In the genomic region with DNA sequence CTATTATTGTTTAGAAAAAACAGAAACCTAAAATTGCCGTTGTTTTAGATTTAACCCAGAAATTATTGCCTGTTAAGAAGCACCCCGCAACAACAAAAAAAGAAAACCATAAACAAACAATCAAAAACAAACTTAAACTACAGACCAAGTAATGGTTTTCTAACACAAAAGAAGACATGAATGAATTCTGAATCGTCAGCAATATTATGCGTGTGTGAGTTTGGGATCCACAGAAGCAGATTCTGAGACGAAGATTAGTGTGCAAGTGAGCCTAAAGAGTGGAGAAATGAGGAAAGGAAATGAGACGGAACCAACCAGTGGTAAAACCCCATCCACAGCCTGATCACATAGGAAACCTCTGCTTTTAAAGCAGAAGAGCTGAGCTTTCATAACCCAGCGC, we compare ENCODE assay signal across 22 cellular contexts.
DNase-seq lines count a peak whose midpoint lies in the region; ATAC-seq, FAIRE-seq and TF ChIP-seq lines count a peak whose summit lies in the region.
"Had no signal": no experiment of that assay in that cellular context is flagged by ENCODE, and none has a peak within 500 bp of the region (broad histone marks: within the 10 kb centered on the region; RNA-seq: fewer than 3 reads in every experiment).

No MANE protein-coding gene starts in this region.

- no peak overlapping the region for H3K23ac ChIP-seq in IMR-90 (ENCODE audit: low read depth, low read length)

- H3K9me3 ChIP-seq in HepG2 (ENCODE audit: low read length) (no peaks in the 10 kb centered on the region), right lobe of liver (no peaks in the 10 kb centered on the region), IMR-90 (ENCODE audit: control insufficient read depth, insufficient read depth, low read length) (no peaks in the 10 kb centered on the region), K562 (replicated peaks; ENCODE audit: control insufficient read depth, insufficient read depth, low read depth, low read length) (no peaks in the 10 kb centered on the region; the same call in 1 of the 2 replicates)
- H3K9me3 ChIP-seq: BE2C; BLaER1 treated with 17β-estradiol and CSF1 and Interleukin-3, amounts not matched to agents 10 nM and 100 nM had no signal

- POLR2A ChIA-PET in HepG2 (lab: Yijun Ruan, JAX) (no interaction called here), IMR-90 (lab: Charles Lee; ENCODE audit: unreplicated experiment) (no interaction called here), K562 (lab: Yijun Ruan, JAX) (no interaction called here)

- no peak overlapping the region for H3K4ac ChIP-seq in IMR-90 (ENCODE audit: low read depth, low read length)

- TF ChIP-seq RAD21 in HepG2 (CRISPR knock-in tag; IDR thresholded peaks at IDR 0.05) (no peak), IMR-90 (IDR thresholded peaks at IDR 0.05; ENCODE audit: low read length) (no peak), K562 (CRISPR knock-in tag; conservative IDR thresholded peaks at IDR 0.05 in 1 of 2, IDR thresholded peaks at IDR 0.05 in 1 of 2) (no peak)

- H2BK15ac ChIP-seq in IMR-90 (ENCODE audit: low read depth, low read length) = no peak overlapping the region

- TF ChIP-seq EP300 in HepG2 (IDR thresholded peaks at IDR 0.05; ENCODE audit: low read depth in 2 of 2, low read length in 2 of 2) = no peak
- no peak for TF ChIP-seq EP300 in HepG2 (CRISPR knock-in tag; IDR thresholded peaks at IDR 0.05; ENCODE audit: borderline replicate concordance)
- no peak for TF ChIP-seq EP300 in K562 (IDR thresholded peaks at IDR 0.05; ENCODE audit: low read length)

- no peaks in the 10 kb centered on the region for H3K79me1 ChIP-seq in IMR-90 (ENCODE audit: low read depth in 1 of 2, low read length in 2 of 2)

- no peaks in the 10 kb centered on the region for H3K79me2 ChIP-seq in HepG2 (ENCODE audit: insufficient read depth, low read length)
- no peaks in the 10 kb centered on the region for H3K79me2 ChIP-seq in K562 (ENCODE audit: control insufficient read depth, insufficient read depth, low read length)

- no peak for TF ChIP-seq CTCF in HepG2 (CRISPR knock-in tag; IDR thresholded peaks at IDR 0.05)
- TF ChIP-seq CTCF in right lobe of liver (IDR thresholded peaks at IDR 0.05) = no peak
- TF ChIP-seq CTCF in IMR-90 (conservative IDR thresholded peaks at IDR 0.05; ENCODE audit: low read depth, low read length) = no peak
- no peak for TF ChIP-seq CTCF in K562 (IDR thresholded peaks at IDR 0.05 in 2 of 3, conservative IDR thresholded peaks at IDR 0.05 in 1 of 3; ENCODE audit: insufficient read depth in 2 of 3, low read depth in 1 of 3, low read length in 3 of 3)

- H3K4me3 ChIP-seq in HepG2 (replicated peaks in 1 of 3; ENCODE audit: insufficient read depth in 1 of 3, low read depth in 2 of 3, low read length in 3 of 3) (no peak overlapping the region), right lobe of liver (no peak overlapping the region), IMR-90 (ENCODE audit: insufficient read depth, low read depth, low read length) (no peak overlapping the region), K562 (no peak overlapping the region)
- H3K4me3 ChIP-seq: BLaER1 treated with 17β-estradiol and CSF1 and Interleukin-3, amounts not matched to agents 10 nM and 100 nM; GM23248 had no signal

- no peak for ATAC-seq in HepG2
- no peak for ATAC-seq in right lobe of liver
- ATAC-seq in IMR-90 (ENCODE audit: low read depth) = no peak
- no peak for ATAC-seq in K562
- ATAC-seq in HG03196 (IDR thresholded peaks at IDR 0.05; ENCODE audit: unreplicated experiment) = no peak
- no peak for ATAC-seq in HG02885 (IDR thresholded peaks at IDR 0.05; ENCODE audit: poor library complexity, unreplicated experiment)
- ATAC-seq: HCT116 had no signal

- H4K20me1 ChIP-seq in HepG2 (ENCODE audit: insufficient read depth, low read length) (no peaks in the 10 kb centered on the region), IMR-90 (ENCODE audit: insufficient read depth, low read length) (no peaks in the 10 kb centered on the region), K562 (replicated peaks; ENCODE audit: control insufficient read depth, insufficient read depth, low read length) (no peaks in the 10 kb centered on the region)
- H4K20me1 ChIP-seq: BLaER1 treated with 17β-estradiol and CSF1 and Interleukin-3, amounts not matched to agents 10 nM and 100 nM had no signal

- no peak overlapping the region for H3K4me2 ChIP-seq in HepG2 (ENCODE audit: low read depth, low read length)
- no peak overlapping the region for H3K4me2 ChIP-seq in IMR-90 (ENCODE audit: low read depth, low read length)
- no peak overlapping the region for H3K4me2 ChIP-seq in K562 (ENCODE audit: insufficient read depth, low read length)
- H3K4me2 ChIP-seq: BLaER1 treated with 17β-estradiol and CSF1 and Interleukin-3, amounts not matched to agents 10 nM and 100 nM had no signal

- no peak overlapping the region for H3K14ac ChIP-seq in IMR-90 (replicated peaks; ENCODE audit: low read depth, low read length)

- no peak overlapping the region for H2BK20ac ChIP-seq in IMR-90 (ENCODE audit: low read depth, low read length)

- H2AFZ ChIP-seq in HepG2 (ENCODE audit: low read length) = no peak overlapping the region
- H2AFZ ChIP-seq in IMR-90 (replicated peaks; ENCODE audit: low read length, poor library complexity) = no peak overlapping the region
- H2AFZ ChIP-seq in K562 (ENCODE audit: low read depth, low read length) = no peak overlapping the region
- H2AFZ ChIP-seq: GM23248 had no signal

- 24% methylated on average over 7 of the region's 7 CpGs for WGBS in HepG2 (ENCODE audit: low lambda C conversion rate)
- WGBS in right lobe of liver (ENCODE audit: insufficient coverage, low coverage, low lambda C conversion rate, missing lambda C conversion rate) = 54% methylated on average over 7 of the region's 7 CpGs
- no CpG with 5 or more reads among the region's 7 CpGs for WGBS in IMR-90 (ENCODE audit: extremely low coverage in 2 of 2, insufficient read length in 1 of 2), 2 experiments
- WGBS in K562 (ENCODE audit: insufficient coverage, low coverage, missing lambda C conversion rate) = 0% methylated on average over 7 of the region's 7 CpGs

- no peaks in the 10 kb centered on the region for H3K9me1 ChIP-seq in IMR-90 (ENCODE audit: insufficient read depth, low read length)
- H3K9me1 ChIP-seq in K562 (ENCODE audit: control insufficient read depth, insufficient read depth, low read length) = no peaks in the 10 kb centered on the region

- H3K56ac ChIP-seq in IMR-90 (ENCODE audit: extremely low read depth, insufficient read depth, low read length) = no peak overlapping the region

- no peak overlapping the region for H4K91ac ChIP-seq in IMR-90 (ENCODE audit: insufficient read depth, low read depth, low read length)

- no peak overlapping the region for H2AK5ac ChIP-seq in IMR-90 (ENCODE audit: low read depth, low read length)

- in situ Hi-C loops in HepG2 (cut with HindIII; ENCODE audit: extremely low pct_ligation_motif_present, low pct_unique_long_range_greater_than_20kb) (no loop called here), IMR-90 (cut with MboI; ENCODE audit: low sequenced_read_pairs) (no loop called here), K562 (cut with MboI) (no loop called here)

- no peak overlapping the region for H2AK9ac ChIP-seq in IMR-90 (replicated peaks; ENCODE audit: low read depth, low read length, poor library complexity)

- no peak overlapping the region for H4K8ac ChIP-seq in IMR-90 (ENCODE audit: low read depth in 2 of 2, low read length in 2 of 2)

- H3K9ac ChIP-seq in HepG2 (ENCODE audit: insufficient read depth, low read depth, low read length) (no peak overlapping the region), IMR-90 (ENCODE audit: low read depth, low read length) (no peak overlapping the region), K562 (ENCODE audit: insufficient read depth in 1 of 2, low read depth in 2 of 2, low read length in 2 of 2) (no peak overlapping the region)
- H3K9ac ChIP-seq: BLaER1 treated with 17β-estradiol and CSF1 and Interleukin-3, amounts not matched to agents 10 nM and 100 nM; GM23248 had no signal

- FAIRE-seq in HepG2 (lab: Jason Lieb, UNC) (no peak), K562 (lab: Jason Lieb, UNC) (no peak)
- FAIRE-seq: A204.1, GM12891, GM18507 had no signal

- H3K27me3 ChIP-seq in HepG2 (ENCODE audit: control insufficient read depth in 1 of 2, insufficient read depth in 2 of 2, low read length in 2 of 2) (no peaks in the 10 kb centered on the region; a peak in 1 of 5 replicates), right lobe of liver (no peaks in the 10 kb centered on the region), IMR-90 (ENCODE audit: control insufficient read depth, insufficient read depth, low read length) (no peaks in the 10 kb centered on the region), K562 (ENCODE audit: control insufficient read depth in 2 of 2, insufficient read depth in 2 of 2, low read length in 2 of 2) (no peaks in the 10 kb centered on the region)
- H3K27me3 ChIP-seq: BE2C; BLaER1 treated with 17β-estradiol and CSF1 and Interleukin-3, amounts not matched to agents 10 nM and 100 nM had no signal

- no peak overlapping the region for H2BK5ac ChIP-seq in IMR-90 (ENCODE audit: low read depth, low read length, poor library complexity, severe bottlenecking)

- no peak for DNase-seq in HepG2 (ENCODE audit: low spot score)
- DNase-seq in right lobe of liver = no peak
- no peak for DNase-seq in IMR-90
- DNase-seq in K562 (ENCODE audit: extremely low read depth in 1 of 4, low spot score in 3 of 4) = no peak
- no peak for DNase-seq in NCI-H187 treated with DMSO at 0.1 percent for 48 hours (lab: John Stamatoyannopoulos, UW)
- DNase-seq: ACHN; AML-193; BE2C; CD4-positive, alpha-beta T cell; CD8-positive, alpha-beta memory T cell; DMS53; DMS79 treated with DMSO at 0.1 percent for 48 hours; GF-D8; GM23248; H9 had no signal

- BruUV-seq in HepG2 (replicated peaks; lab: Mats Ljungman, UMichigan) (no TSS peak), IMR-90 (replicated peaks; lab: Mats Ljungman, UMichigan) (no TSS peak), K562 (replicated peaks; lab: Mats Ljungman, UMichigan) (no TSS peak)

- no peak overlapping the region for H4K5ac ChIP-seq in IMR-90 (ENCODE audit: low read depth, low read length)

- CTCF ChIA-PET in HepG2 (lab: Yijun Ruan, JAX; ENCODE audit: low intra/inter-chr PET ratio, low total read pairs) = no interaction called here
- CTCF ChIA-PET in IMR-90 (lab: Yijun Ruan, JAX) = no interaction called here
- CTCF ChIA-PET in K562 (lab: Yijun Ruan, JAX; ENCODE audit: low intra/inter-chr PET ratio) = no interaction called here

- intact Hi-C loops in HepG2 (cut with micrococcal nuclease; ENCODE audit: unreplicated experiment) (no loop called here), right lobe of liver (cut with DNase I) (no loop called here), IMR-90 (cut with micrococcal nuclease) (no loop called here), K562 (cut with micrococcal nuclease) (no loop called here)

- dilution Hi-C loops in IMR-90 (cut with HindIII; ENCODE audit: low sequenced_read_pairs, unreplicated experiment) = no loop called here

- no peak overlapping the region for H3K18ac ChIP-seq in IMR-90 (ENCODE audit: low read depth, low read length)

- H3K36me3 ChIP-seq in HepG2 (replicated peaks in 1 of 2; ENCODE audit: control insufficient read depth in 1 of 2, insufficient read depth in 2 of 2, low read length in 2 of 2) (no peaks in the 10 kb centered on the region), right lobe of liver (no peaks in the 10 kb centered on the region), IMR-90 (ENCODE audit: control insufficient read depth, insufficient read depth, low read length) (no peaks in the 10 kb centered on the region), K562 (ENCODE audit: control insufficient read depth, insufficient read depth, low read length) (no peaks in the 10 kb centered on the region)
- H3K36me3 ChIP-seq: BE2C; BLaER1 treated with 17β-estradiol and CSF1 and Interleukin-3, amounts not matched to agents 10 nM and 100 nM had no signal

- no peak overlapping the region for H2BK120ac ChIP-seq in IMR-90 (ENCODE audit: low read depth, low read length)

- H3K4me1 ChIP-seq in HepG2 (ENCODE audit: insufficient read depth, low read length) = no peaks in the 10 kb centered on the region
- no peaks in the 10 kb centered on the region for H3K4me1 ChIP-seq in right lobe of liver
- H3K4me1 ChIP-seq in IMR-90 (ENCODE audit: control insufficient read depth, insufficient read depth, low read length) = no peaks in the 10 kb centered on the region
- no peaks in the 10 kb centered on the region for H3K4me1 ChIP-seq in K562 (replicated peaks in 1 of 2; ENCODE audit: control insufficient read depth in 2 of 2, insufficient read depth in 2 of 2, low read length in 2 of 2)
- H3K4me1 ChIP-seq: BE2C; BLaER1 treated with 17β-estradiol and CSF1 and Interleukin-3, amounts not matched to agents 10 nM and 100 nM had no signal

- TF ChIP-seq POLR2A in HepG2 (IDR thresholded peaks at IDR 0.05; ENCODE audit: insufficient read depth in 1 of 2, low read depth in 2 of 2, low read length in 2 of 2) = no peak
- TF ChIP-seq POLR2A in right lobe of liver (IDR thresholded peaks at IDR 0.05) = no peak
- no peak for TF ChIP-seq POLR2A in IMR-90 (IDR thresholded peaks at IDR 0.05; ENCODE audit: low read depth, low read length)
- no peak for TF ChIP-seq POLR2A in K562 (conservative IDR thresholded peaks at IDR 0.05)

- no peak overlapping the region for H3K27ac ChIP-seq in HepG2 (ENCODE audit: extremely low read length, insufficient read depth, low read length)
- H3K27ac ChIP-seq in right lobe of liver = no peak overlapping the region
- no peak overlapping the region for H3K27ac ChIP-seq in IMR-90 (ENCODE audit: insufficient read depth, low read length)
- H3K27ac ChIP-seq in K562 (ENCODE audit: extremely low read depth, low read depth, low read length) = no peak overlapping the region
- H3K27ac ChIP-seq: BLaER1 treated with 17β-estradiol and CSF1 and Interleukin-3, amounts not matched to agents 10 nM and 100 nM; GM23248 had no signal

Comparison
In these comparisons a context has a peak if more than half of its experiments do, and no peak if none do; other contexts are left out.
1. Of the 241 proteins assayed by ChIP-seq in both HepG2 and K562: peak only in HepG2: none; only in K562: none; in both: MAFF and MAFK; in neither: 239.